In the genomic region with DNA sequence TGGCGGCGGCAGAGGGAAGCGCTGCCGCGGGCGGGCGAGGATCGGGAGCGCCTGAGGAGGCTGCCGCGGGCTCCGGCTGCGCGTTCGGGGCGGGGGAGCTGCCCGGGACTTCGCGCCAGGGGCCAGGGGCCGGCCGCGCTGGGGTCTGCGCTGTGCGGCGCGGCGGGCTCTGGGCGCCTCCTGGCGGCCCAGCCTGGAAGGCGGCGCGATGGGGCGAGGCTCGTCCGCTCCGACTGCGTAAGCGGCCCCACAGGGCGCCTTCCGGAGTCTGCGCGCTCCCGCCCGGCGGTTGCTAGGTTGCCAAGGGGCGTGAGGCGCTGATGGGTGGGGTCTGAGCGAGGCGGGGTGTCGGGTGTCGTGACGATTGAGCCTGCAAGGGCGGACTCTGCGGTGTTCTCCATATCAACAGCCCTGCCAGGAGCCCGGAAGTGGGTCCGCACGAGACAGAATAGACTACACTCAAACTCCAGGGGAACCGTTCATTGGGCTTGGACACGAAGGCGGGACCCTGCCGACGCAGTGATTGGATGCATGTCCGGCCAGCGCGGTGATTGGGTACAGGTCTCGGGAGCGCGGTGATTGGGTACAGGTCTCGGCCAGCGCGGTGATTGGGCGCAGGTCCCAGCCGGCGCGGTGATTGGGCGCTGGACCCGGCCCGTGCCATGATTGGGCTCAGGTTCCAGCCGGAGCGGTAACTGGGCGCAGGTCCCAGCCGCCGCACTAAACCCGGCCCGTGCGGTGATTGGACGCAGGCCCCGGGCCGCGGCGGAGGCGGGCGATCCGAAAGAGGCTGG, we compare ENCODE assay signal across 1 cellular context.
TF ChIP-seq lines count a peak whose summit lies in the region.

A gene with protein sequence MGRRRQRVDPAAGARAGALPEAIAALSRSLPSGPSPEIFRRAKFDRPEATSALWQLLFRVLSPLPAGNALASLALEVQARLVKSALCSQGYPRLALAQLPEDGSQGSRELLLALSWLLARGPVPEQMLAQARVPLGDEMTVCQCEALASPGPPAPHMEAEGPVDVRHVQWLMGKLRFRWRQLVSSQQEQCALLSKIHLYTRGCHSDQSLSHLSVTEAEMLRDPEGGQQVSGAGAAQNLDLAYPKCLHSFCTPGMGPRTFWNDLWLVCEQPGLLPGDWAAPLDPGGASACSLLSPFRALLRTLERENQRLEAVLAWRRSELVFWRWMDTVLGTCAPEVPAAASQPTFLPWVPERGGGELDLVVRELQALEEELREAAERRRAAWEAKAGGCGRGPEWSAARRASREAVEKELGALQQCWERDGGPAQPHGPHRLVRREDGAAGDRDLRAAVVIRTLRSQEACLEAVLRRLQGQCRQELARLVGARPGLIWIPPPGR (plus strand): TSS at position 675 of the 794 bp plus-strand sequence. CDS start 130 bp downstream, outside the sequence.

TF ChIP-seq in HepG2, 621 proteins besides CTCF, POLR2A, EP300 and RAD21 (continued from another document and continues in another):
- TF ChIP-seq, protein P1, sequence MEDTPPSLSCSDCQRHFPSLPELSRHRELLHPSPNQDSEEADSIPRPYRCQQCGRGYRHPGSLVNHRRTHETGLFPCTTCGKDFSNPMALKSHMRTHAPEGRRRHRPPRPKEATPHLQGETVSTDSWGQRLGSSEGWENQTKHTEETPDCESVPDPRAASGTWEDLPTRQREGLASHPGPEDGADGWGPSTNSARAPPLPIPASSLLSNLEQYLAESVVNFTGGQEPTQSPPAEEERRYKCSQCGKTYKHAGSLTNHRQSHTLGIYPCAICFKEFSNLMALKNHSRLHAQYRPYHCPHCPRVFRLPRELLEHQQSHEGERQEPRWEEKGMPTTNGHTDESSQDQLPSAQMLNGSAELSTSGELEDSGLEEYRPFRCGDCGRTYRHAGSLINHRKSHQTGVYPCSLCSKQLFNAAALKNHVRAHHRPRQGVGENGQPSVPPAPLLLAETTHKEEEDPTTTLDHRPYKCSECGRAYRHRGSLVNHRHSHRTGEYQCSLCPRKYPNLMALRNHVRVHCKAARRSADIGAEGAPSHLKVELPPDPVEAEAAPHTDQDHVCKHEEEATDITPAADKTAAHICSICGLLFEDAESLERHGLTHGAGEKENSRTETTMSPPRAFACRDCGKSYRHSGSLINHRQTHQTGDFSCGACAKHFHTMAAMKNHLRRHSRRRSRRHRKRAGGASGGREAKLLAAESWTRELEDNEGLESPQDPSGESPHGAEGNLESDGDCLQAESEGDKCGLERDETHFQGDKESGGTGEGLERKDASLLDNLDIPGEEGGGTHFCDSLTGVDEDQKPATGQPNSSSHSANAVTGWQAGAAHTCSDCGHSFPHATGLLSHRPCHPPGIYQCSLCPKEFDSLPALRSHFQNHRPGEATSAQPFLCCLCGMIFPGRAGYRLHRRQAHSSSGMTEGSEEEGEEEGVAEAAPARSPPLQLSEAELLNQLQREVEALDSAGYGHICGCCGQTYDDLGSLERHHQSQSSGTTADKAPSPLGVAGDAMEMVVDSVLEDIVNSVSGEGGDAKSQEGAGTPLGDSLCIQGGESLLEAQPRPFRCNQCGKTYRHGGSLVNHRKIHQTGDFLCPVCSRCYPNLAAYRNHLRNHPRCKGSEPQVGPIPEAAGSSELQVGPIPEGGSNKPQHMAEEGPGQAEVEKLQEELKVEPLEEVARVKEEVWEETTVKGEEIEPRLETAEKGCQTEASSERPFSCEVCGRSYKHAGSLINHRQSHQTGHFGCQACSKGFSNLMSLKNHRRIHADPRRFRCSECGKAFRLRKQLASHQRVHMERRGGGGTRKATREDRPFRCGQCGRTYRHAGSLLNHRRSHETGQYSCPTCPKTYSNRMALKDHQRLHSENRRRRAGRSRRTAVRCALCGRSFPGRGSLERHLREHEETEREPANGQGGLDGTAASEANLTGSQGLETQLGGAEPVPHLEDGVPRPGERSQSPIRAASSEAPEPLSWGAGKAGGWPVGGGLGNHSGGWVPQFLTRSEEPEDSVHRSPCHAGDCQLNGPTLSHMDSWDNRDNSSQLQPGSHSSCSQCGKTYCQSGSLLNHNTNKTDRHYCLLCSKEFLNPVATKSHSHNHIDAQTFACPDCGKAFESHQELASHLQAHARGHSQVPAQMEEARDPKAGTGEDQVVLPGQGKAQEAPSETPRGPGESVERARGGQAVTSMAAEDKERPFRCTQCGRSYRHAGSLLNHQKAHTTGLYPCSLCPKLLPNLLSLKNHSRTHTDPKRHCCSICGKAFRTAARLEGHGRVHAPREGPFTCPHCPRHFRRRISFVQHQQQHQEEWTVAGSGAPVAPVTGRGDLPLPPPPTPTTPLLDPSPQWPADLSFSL (CRISPR knock-in tag; IDR thresholded peaks at IDR 0.05): no peak
- peak; percentile 82; the same call in 1 of the 2 replicates for TF ChIP-seq ZNF224 (CRISPR knock-in tag; IDR thresholded peaks at IDR 0.05)
- no peak for TF ChIP-seq ZNF644 (CRISPR knock-in tag; IDR thresholded peaks at IDR 0.05; ENCODE audit: low read depth)
- no peak for TF ChIP-seq ZNF564 (CRISPR knock-in tag; IDR thresholded peaks at IDR 0.05)
- no peak for TF ChIP-seq SETDB1 (CRISPR knock-in tag; IDR thresholded peaks at IDR 0.05; ENCODE audit: borderline replicate concordance)
- TF ChIP-seq, protein P2, sequence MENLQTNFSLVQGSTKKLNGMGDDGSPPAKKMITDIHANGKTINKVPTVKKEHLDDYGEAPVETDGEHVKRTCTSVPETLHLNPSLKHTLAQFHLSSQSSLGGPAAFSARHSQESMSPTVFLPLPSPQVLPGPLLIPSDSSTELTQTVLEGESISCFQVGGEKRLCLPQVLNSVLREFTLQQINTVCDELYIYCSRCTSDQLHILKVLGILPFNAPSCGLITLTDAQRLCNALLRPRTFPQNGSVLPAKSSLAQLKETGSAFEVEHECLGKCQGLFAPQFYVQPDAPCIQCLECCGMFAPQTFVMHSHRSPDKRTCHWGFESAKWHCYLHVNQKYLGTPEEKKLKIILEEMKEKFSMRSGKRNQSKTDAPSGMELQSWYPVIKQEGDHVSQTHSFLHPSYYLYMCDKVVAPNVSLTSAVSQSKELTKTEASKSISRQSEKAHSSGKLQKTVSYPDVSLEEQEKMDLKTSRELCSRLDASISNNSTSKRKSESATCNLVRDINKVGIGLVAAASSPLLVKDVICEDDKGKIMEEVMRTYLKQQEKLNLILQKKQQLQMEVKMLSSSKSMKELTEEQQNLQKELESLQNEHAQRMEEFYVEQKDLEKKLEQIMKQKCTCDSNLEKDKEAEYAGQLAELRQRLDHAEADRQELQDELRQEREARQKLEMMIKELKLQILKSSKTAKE (CRISPR knock-in tag; IDR thresholded peaks at IDR 0.05; ENCODE audit: borderline replicate concordance): peak; percentile 66; the same call in 1 of the 2 replicates
- 0 out of 2 replicates have a peak, but pooled peaks have one; percentile 32 for TF ChIP-seq HOXA5 (CRISPR knock-in tag; IDR thresholded peaks at IDR 0.05)
- TF ChIP-seq MED1 (CRISPR knock-in tag; IDR thresholded peaks at IDR 0.05): peak; percentile 68
- TF ChIP-seq, protein P3, sequence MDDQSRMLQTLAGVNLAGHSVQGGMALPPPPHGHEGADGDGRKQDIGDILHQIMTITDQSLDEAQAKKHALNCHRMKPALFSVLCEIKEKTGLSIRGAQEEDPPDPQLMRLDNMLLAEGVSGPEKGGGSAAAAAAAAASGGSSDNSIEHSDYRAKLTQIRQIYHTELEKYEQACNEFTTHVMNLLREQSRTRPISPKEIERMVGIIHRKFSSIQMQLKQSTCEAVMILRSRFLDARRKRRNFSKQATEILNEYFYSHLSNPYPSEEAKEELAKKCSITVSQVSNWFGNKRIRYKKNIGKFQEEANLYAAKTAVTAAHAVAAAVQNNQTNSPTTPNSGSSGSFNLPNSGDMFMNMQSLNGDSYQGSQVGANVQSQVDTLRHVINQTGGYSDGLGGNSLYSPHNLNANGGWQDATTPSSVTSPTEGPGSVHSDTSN (CRISPR knock-in tag; IDR thresholded peaks at IDR 0.05; ENCODE audit: borderline replicate concordance): peak; percentile 71; the same call in 1 of the 2 replicates
- TF ChIP-seq MTA3 (CRISPR knock-in tag; IDR thresholded peaks at IDR 0.05): no peak
- no peak for TF ChIP-seq RORA (CRISPR knock-in tag; IDR thresholded peaks at IDR 0.05)
- TF ChIP-seq, protein P4, sequence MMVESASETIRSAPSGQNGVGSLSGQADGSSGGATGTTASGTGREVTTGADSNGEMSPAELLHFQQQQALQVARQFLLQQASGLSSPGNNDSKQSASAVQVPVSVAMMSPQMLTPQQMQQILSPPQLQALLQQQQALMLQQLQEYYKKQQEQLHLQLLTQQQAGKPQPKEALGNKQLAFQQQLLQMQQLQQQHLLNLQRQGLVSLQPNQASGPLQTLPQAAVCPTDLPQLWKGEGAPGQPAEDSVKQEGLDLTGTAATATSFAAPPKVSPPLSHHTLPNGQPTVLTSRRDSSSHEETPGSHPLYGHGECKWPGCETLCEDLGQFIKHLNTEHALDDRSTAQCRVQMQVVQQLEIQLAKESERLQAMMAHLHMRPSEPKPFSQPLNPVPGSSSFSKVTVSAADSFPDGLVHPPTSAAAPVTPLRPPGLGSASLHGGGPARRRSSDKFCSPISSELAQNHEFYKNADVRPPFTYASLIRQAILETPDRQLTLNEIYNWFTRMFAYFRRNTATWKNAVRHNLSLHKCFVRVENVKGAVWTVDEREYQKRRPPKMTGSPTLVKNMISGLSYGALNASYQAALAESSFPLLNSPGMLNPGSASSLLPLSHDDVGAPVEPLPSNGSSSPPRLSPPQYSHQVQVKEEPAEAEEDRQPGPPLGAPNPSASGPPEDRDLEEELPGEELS (CRISPR knock-in tag; IDR thresholded peaks at IDR 0.05): peak; percentile 58
- TF ChIP-seq BRCA1 (CRISPR knock-in tag; IDR thresholded peaks at IDR 0.05): 0 out of 2 replicates have a peak, but pooled peaks have one; percentile 14
- peak; percentile 19; the same call in 1 of the 2 replicates for TF ChIP-seq ZNF891 (CRISPR knock-in tag; IDR thresholded peaks at IDR 0.05)
- TF ChIP-seq, protein P5, sequence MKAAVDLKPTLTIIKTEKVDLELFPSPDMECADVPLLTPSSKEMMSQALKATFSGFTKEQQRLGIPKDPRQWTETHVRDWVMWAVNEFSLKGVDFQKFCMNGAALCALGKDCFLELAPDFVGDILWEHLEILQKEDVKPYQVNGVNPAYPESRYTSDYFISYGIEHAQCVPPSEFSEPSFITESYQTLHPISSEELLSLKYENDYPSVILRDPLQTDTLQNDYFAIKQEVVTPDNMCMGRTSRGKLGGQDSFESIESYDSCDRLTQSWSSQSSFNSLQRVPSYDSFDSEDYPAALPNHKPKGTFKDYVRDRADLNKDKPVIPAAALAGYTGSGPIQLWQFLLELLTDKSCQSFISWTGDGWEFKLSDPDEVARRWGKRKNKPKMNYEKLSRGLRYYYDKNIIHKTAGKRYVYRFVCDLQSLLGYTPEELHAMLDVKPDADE (CRISPR knock-in tag; IDR thresholded peaks at IDR 0.05): no peak
- peak; percentile 87; the same call in 1 of the 2 replicates for TF ChIP-seq ZMYM4 (CRISPR knock-in tag; IDR thresholded peaks at IDR 0.05)
- TF ChIP-seq NR1H2 (CRISPR knock-in tag; IDR thresholded peaks at IDR 0.05; ENCODE audit: borderline replicate concordance, low read depth): no peak
- TF ChIP-seq MED8 (CRISPR knock-in tag; IDR thresholded peaks at IDR 0.05; ENCODE audit: insufficient replicate concordance): peak; percentile 64
- peak; percentile 62; the same call in 1 of the 2 replicates for TF ChIP-seq ZNF558 (CRISPR knock-in tag; IDR thresholded peaks at IDR 0.05; ENCODE audit: borderline replicate concordance)
- TF ChIP-seq, protein P6, sequence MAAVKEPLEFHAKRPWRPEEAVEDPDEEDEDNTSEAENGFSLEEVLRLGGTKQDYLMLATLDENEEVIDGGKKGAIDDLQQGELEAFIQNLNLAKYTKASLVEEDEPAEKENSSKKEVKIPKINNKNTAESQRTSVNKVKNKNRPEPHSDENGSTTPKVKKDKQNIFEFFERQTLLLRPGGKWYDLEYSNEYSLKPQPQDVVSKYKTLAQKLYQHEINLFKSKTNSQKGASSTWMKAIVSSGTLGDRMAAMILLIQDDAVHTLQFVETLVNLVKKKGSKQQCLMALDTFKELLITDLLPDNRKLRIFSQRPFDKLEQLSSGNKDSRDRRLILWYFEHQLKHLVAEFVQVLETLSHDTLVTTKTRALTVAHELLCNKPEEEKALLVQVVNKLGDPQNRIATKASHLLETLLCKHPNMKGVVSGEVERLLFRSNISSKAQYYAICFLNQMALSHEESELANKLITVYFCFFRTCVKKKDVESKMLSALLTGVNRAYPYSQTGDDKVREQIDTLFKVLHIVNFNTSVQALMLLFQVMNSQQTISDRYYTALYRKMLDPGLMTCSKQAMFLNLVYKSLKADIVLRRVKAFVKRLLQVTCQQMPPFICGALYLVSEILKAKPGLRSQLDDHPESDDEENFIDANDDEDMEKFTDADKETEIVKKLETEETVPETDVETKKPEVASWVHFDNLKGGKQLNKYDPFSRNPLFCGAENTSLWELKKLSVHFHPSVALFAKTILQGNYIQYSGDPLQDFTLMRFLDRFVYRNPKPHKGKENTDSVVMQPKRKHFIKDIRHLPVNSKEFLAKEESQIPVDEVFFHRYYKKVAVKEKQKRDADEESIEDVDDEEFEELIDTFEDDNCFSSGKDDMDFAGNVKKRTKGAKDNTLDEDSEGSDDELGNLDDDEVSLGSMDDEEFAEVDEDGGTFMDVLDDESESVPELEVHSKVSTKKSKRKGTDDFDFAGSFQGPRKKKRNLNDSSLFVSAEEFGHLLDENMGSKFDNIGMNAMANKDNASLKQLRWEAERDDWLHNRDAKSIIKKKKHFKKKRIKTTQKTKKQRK (IDR thresholded peaks at IDR 0.05; ENCODE audit: low read length): no peak
- TF ChIP-seq, protein P7, sequence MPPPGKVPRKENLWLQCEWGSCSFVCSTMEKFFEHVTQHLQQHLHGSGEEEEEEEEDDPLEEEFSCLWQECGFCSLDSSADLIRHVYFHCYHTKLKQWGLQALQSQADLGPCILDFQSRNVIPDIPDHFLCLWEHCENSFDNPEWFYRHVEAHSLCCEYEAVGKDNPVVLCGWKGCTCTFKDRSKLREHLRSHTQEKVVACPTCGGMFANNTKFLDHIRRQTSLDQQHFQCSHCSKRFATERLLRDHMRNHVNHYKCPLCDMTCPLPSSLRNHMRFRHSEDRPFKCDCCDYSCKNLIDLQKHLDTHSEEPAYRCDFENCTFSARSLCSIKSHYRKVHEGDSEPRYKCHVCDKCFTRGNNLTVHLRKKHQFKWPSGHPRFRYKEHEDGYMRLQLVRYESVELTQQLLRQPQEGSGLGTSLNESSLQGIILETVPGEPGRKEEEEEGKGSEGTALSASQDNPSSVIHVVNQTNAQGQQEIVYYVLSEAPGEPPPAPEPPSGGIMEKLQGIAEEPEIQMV (CRISPR knock-in tag; IDR thresholded peaks at IDR 0.05; ENCODE audit: low read depth): 0 out of 2 replicates have a peak, but pooled peaks have one; percentile 27
- TF ChIP-seq KLF11 (CRISPR knock-in tag; IDR thresholded peaks at IDR 0.05): peak; percentile 65
- no peak; the same call in 1 of the 2 replicates for TF ChIP-seq GLI4 (CRISPR knock-in tag; IDR thresholded peaks at IDR 0.05; ENCODE audit: borderline replicate concordance)
- TF ChIP-seq ZSCAN30 (CRISPR knock-in tag; IDR thresholded peaks at IDR 0.05): no peak
- TF ChIP-seq RBM39 (IDR thresholded peaks at IDR 0.05; ENCODE audit: low read depth, low read length, poor library complexity, severe bottlenecking): peak; percentile 92
- no peak for TF ChIP-seq TCF7 (IDR thresholded peaks at IDR 0.05; ENCODE audit: low read depth)
- TF ChIP-seq ZNF274 (CRISPR knock-in tag; IDR thresholded peaks at IDR 0.05): 0 out of 2 replicates have a peak, but pooled peaks have one; percentile 65
- peak; percentile 82 for TF ChIP-seq CREB1 (IDR thresholded peaks at IDR 0.05)
- no peak for TF ChIP-seq CREB1 (CRISPR knock-in tag; IDR thresholded peaks at IDR 0.05)
- no peak for TF ChIP-seq ONECUT2 (CRISPR knock-in tag; IDR thresholded peaks at IDR 0.05)
- TF ChIP-seq SPEN (CRISPR knock-in tag; IDR thresholded peaks at IDR 0.05; ENCODE audit: low read depth): peak; percentile 80
- TF ChIP-seq CBX2 (IDR thresholded peaks at IDR 0.05; ENCODE audit: low read depth, low read length): no peak; the same call in 1 of the 2 replicates
- no peak; the same call in 1 of the 2 replicates for TF ChIP-seq CBX2 (CRISPR knock-in tag; IDR thresholded peaks at IDR 0.05; ENCODE audit: low read depth)
- TF ChIP-seq HOXA9 (CRISPR knock-in tag; IDR thresholded peaks at IDR 0.05; ENCODE audit: borderline replicate concordance): 0 out of 2 replicates have a peak, but pooled peaks have one; percentile 39
- TF ChIP-seq CCAR2 (optimal IDR thresholded peaks at IDR 0.05; ENCODE audit: low read depth, low read length): no peak
